ENCODE assay signal across 27 cellular contexts in genomic region chr18:41338341-41338740, GRCh38.
"Had no signal": no experiment of that assay in that cellular context is flagged by ENCODE, and none has a peak within 500 bp of the region (broad histone marks: within the 10 kb centered on the region; RNA-seq: fewer than 3 reads in every experiment).

No MANE protein-coding gene starts in this region.

- H3K79me2 ChIP-seq: parathyroid adenoma had no signal

- H3K4me1 Mint-ChIP-seq: stimulated activated effector memory CD8-positive, alpha-beta T cell treated with anti-CD3 and anti-CD28 coated beads, Interleukin-12 subunit alpha, Interleukin-12 subunit beta, amount 100 ng/mL, for 72 hours; stimulated activated naive B cell treated with anti-CD40 and anti-IgM and Interleukin-4, amounts not matched to agents 10 μg/mL and 1 μg/mL and 100 μg/mL, for 72 hours had no signal

- H3K36me3 ChIP-seq: neural progenitor cell, ovary, right lobe of liver, sigmoid colon, stomach, thoracic aorta, thyroid gland, tibial nerve, upper lobe of left lung, vagina had no signal

- H3K4me1 ChIP-seq: parathyroid adenoma, psoas muscle, right lobe of liver, sigmoid colon, thyroid gland, tibial nerve, upper lobe of left lung, vagina had no signal

- H3K27me3 Mint-ChIP-seq: natural killer cell treated with Interleukin-12 subunit alpha and Interleukin-12 subunit beta and Interleukin-15 and Interleukin-18, amount 100 ng/mL, for 72 hours; progenitor cell of endocrine pancreas; stimulated activated naive B cell treated with anti-CD40 and anti-IgM and Interleukin-4, amounts not matched to agents 10 μg/mL and 1 μg/mL and 100 μg/mL, for 72 hours; stimulated activated naive CD8-positive, alpha-beta T cell treated with anti-CD3 and anti-CD28 coated beads, Interleukin-15, Interleukin-2, amounts not matched to agents 100 ng/mL and 50 ng/mL, for 24 hours had no signal

- H3K27ac Mint-ChIP-seq: natural killer cell treated with Interleukin-12 subunit alpha and Interleukin-12 subunit beta and Interleukin-15 and Interleukin-18, amount 100 ng/mL, for 72 hours; neural progenitor cell; progenitor cell of endocrine pancreas; stimulated activated effector memory CD8-positive, alpha-beta T cell treated with anti-CD3 and anti-CD28 coated beads, Interleukin-12 subunit alpha, Interleukin-12 subunit beta, amount 100 ng/mL, for 72 hours; stimulated activated naive B cell treated with anti-CD40 and anti-IgM and Interleukin-4, amounts not matched to agents 10 μg/mL and 1 μg/mL and 100 μg/mL, for 72 hours; stimulated activated naive CD8-positive, alpha-beta T cell treated with anti-CD3 and anti-CD28 coated beads, Interleukin-15, Interleukin-2, amounts not matched to agents 100 ng/mL and 50 ng/mL, for 24 hours had no signal

- H3K36me3 Mint-ChIP-seq: neural progenitor cell; stimulated activated effector memory CD8-positive, alpha-beta T cell treated with anti-CD3 and anti-CD28 coated beads, Interleukin-12 subunit alpha, Interleukin-12 subunit beta, amount 100 ng/mL, for 72 hours; stimulated activated naive B cell treated with anti-CD40 and anti-IgM and Interleukin-4, amounts not matched to agents 10 μg/mL and 1 μg/mL and 100 μg/mL, for 72 hours had no signal

- H2AFZ ChIP-seq: neural progenitor cell, parathyroid adenoma had no signal

- H3K4me2 ChIP-seq: neural progenitor cell had no signal

- DNase-seq: occipital lobe; ovary; posterior cingulate gyrus; psoas muscle; right cardiac atrium; right lobe of liver; sigmoid colon; small intestine; stimulated activated CD4-positive, alpha-beta T cell treated with anti-CD3 and anti-CD28 coated beads, Interleukin-15, amount 100 ng/mL, for 24 hours; stimulated activated CD4-positive, alpha-beta T cell treated with anti-CD3 and anti-CD28 coated beads, Interleukin-2, amount 100 ng/mL, for 24 hours; stimulated activated CD4-positive, alpha-beta T cell treated with anti-CD3 and anti-CD28 coated beads, Interleukin-2, amount 100 ng/mL, for 48 hours; stimulated activated CD4-positive, alpha-beta T cell treated with anti-CD3 and anti-CD28 coated beads, Interleukin-4, amount 100 ng/mL, for 24 hours; stimulated activated naive B cell treated with anti-CD40 and anti-IgM and Interleukin-4, amounts not matched to agents 10 μg/mL and 1 μg/mL and 100 μg/mL, for 72 hours; stimulated activated naive CD4-positive, alpha-beta T cell treated with Interleukin-2 at 50 U/mL for 16 hours; stomach; thyroid gland; trophoblast cell; upper lobe of left lung had no signal

- H3K9ac ChIP-seq: neural progenitor cell, parathyroid adenoma had no signal

- H3K27ac ChIP-seq: neural progenitor cell, ovary, parathyroid adenoma, psoas muscle, right lobe of liver, sigmoid colon, stomach, thoracic aorta, thyroid gland, tibial nerve, upper lobe of left lung, vagina had no signal

- H3K9me3 ChIP-seq: ovary, psoas muscle, right lobe of liver, sigmoid colon, stomach, thoracic aorta, thyroid gland, tibial nerve, upper lobe of left lung, vagina had no signal

- H3K4me3 Mint-ChIP-seq: natural killer cell treated with Interleukin-12 subunit alpha and Interleukin-12 subunit beta and Interleukin-15 and Interleukin-18, amount 100 ng/mL, for 72 hours; neural progenitor cell; stimulated activated effector memory CD8-positive, alpha-beta T cell treated with anti-CD3 and anti-CD28 coated beads, Interleukin-12 subunit alpha, Interleukin-12 subunit beta, amount 100 ng/mL, for 72 hours; stimulated activated naive B cell treated with anti-CD40 and anti-IgM and Interleukin-4, amounts not matched to agents 10 μg/mL and 1 μg/mL and 100 μg/mL, for 72 hours; stimulated activated naive CD8-positive, alpha-beta T cell treated with anti-CD3 and anti-CD28 coated beads, Interleukin-15, Interleukin-2, amounts not matched to agents 100 ng/mL and 50 ng/mL, for 24 hours had no signal

- ATAC-seq: natural killer cell treated with Interleukin-12 subunit alpha and Interleukin-12 subunit beta and Interleukin-15 and Interleukin-18, amount 100 ng/mL, for 72 hours; psoas muscle; right cardiac atrium; right lobe of liver; stimulated activated effector memory CD8-positive, alpha-beta T cell treated with anti-CD3 and anti-CD28 coated beads, Interleukin-12 subunit alpha, Interleukin-12 subunit beta, amount 100 ng/mL, for 72 hours; stimulated activated naive B cell treated with anti-CD40 and anti-IgM and Interleukin-4, amounts not matched to agents 10 μg/mL and 1 μg/mL and 100 μg/mL, for 72 hours had no signal

- H3K4me3 ChIP-seq: neural progenitor cell, ovary, psoas muscle, right lobe of liver, sigmoid colon, stomach, thoracic aorta, thyroid gland, tibial nerve, upper lobe of left lung, vagina had no signal

- H3K27me3 ChIP-seq: neural progenitor cell, ovary, right lobe of liver, sigmoid colon, stomach, thyroid gland, tibial nerve, upper lobe of left lung, vagina had no signal
